ENCODE assay signal across 8 cellular contexts in the genomic region with DNA sequence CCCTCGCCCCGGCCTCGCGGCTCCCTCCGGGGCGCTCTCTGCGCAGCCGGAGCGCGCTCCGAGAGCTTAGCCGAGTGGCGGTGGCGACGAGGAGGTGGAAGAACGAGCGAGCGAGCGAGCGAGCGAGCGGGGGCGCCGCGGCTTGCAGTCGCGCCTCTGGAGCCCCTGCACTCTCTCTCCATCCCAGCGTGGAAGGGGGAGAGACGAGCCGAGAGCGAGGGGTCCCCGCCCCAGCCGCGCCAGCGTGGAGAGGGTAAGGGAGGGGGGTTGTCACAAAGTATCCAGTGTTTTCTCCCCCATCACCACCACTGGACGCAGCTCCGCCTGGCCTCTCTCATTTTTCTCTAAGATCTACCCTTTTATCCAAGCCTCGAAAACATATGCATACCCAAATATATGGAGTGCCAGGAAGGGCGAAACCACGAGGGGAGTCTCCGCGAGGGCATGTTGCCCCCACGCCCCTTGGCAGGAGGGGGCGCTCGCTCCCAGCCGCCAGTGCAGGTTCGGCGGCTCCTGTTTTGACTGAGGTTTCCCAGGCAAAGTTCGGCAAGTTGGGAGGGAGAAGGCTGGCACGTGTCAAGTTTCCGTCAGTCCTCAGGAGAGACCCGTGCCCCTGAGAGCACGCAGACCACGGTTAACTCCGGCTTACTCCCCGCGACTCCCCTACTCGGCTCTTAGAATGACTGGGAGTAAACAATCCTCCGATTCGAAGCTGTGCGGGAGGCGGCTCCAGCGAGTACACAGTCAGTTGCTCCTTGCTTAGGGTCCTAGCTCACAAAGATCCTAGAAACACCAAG. TPM values are rescaled to one million over a fixed set of nuclear protein-coding genes. Genes with fewer than 3 reads are reported as not detected.
A peak's percentile ranks its signal among the peaks of the same experiment; 100 is the strongest.
DNase-seq lines count a peak whose midpoint lies in the region; ATAC-seq, FAIRE-seq and TF ChIP-seq lines count a peak whose summit lies in the region.

No MANE protein-coding gene starts in this region.

- H3K36me3 ChIP-seq in heart left ventricle, result no peaks in the 10 kb centered on the region

- H3K36me3 Mint-ChIP-seq in T-helper 17 cell (ENCODE audit: low read depth), result peaks cover 2% of the 10 kb centered on the region
- H3K36me3 Mint-ChIP-seq in progenitor cell of endocrine pancreas (ENCODE audit: insufficient read depth), result no peaks in the 10 kb centered on the region

- H3K9me3 Mint-ChIP-seq in stimulated activated naive CD8-positive, alpha-beta T cell treated with anti-CD3 and anti-CD28 coated beads, Interleukin-15, amount 100 ng/mL, for 72 hours, result peaks cover 0 to 7% of the 10 kb centered on the region in 2 donors
- H3K9me3 Mint-ChIP-seq in progenitor cell of endocrine pancreas (ENCODE audit: low read depth), result no peaks in the 10 kb centered on the region

- H3K4me1 Mint-ChIP-seq in stimulated activated naive CD8-positive, alpha-beta T cell treated with anti-CD3 and anti-CD28 coated beads, Interleukin-15, amount 100 ng/mL, for 72 hours, result peaks cover 21% of the 10 kb centered on the region
- H3K4me1 Mint-ChIP-seq in T-helper 17 cell (peaks cover 13% of the 10 kb centered on the region), progenitor cell of endocrine pancreas (ENCODE audit: low read depth) (peaks cover 10% of the 10 kb centered on the region)

- peaks cover 62% of the 10 kb centered on the region for H3K27me3 Mint-ChIP-seq in stimulated activated naive CD8-positive, alpha-beta T cell treated with anti-CD3 and anti-CD28 coated beads, Interleukin-15, amount 100 ng/mL, for 72 hours
- peaks cover 59% of the 10 kb centered on the region for H3K27me3 Mint-ChIP-seq in T-helper 17 cell
- peaks cover 53% of the 10 kb centered on the region for H3K27me3 Mint-ChIP-seq in progenitor cell of endocrine pancreas

- WGBS in heart left ventricle, 4 donors, result 1 to 3% (median 2%) methylated on average over 28 to 63 of the region's 63 CpGs

- no peak for FAIRE-seq in H54 (lab: Jason Lieb, UNC)

- H3K27ac Mint-ChIP-seq in stimulated activated naive CD8-positive, alpha-beta T cell treated with anti-CD3 and anti-CD28 coated beads, Interleukin-15, amount 100 ng/mL, for 72 hours, result no peak overlapping the region
- H3K27ac Mint-ChIP-seq in T-helper 17 cell (no peak overlapping the region), progenitor cell of endocrine pancreas (peak overlapping the region; percentile 84)

- H3K27me3 ChIP-seq in heart left ventricle, result peaks cover 0 to 57% (median 14%) of the 10 kb centered on the region in 9 donors

- H3K9me3 ChIP-seq in T-helper 17 cell (ENCODE audit: control insufficient read depth, low read length, poor library complexity, severe bottlenecking) (no peaks in the 10 kb centered on the region), heart left ventricle (no peaks in the 10 kb centered on the region)

- peak overlapping the region; percentile 61 to 62 for H3K4me3 Mint-ChIP-seq in stimulated activated naive CD8-positive, alpha-beta T cell treated with anti-CD3 and anti-CD28 coated beads, Interleukin-15, amount 100 ng/mL, for 72 hours
- peak overlapping the region; percentile 83 for H3K4me3 Mint-ChIP-seq in T-helper 17 cell
- peak overlapping the region; percentile 75 for H3K4me3 Mint-ChIP-seq in progenitor cell of endocrine pancreas (ENCODE audit: low read depth)

- peak; percentile 40 for ATAC-seq in stimulated activated naive CD8-positive, alpha-beta T cell treated with anti-CD3 and anti-CD28 coated beads, Interleukin-15, amount 100 ng/mL, for 72 hours
- ATAC-seq in stimulated activated naive CD8-positive, alpha-beta T cell treated with anti-CD3 and anti-CD28 coated beads, Interleukin-15, Interleukin-2, amounts not matched to agents 100 U/mL and 50 U/mL, for 24 hours, result no peak
- ATAC-seq in T-helper 17 cell (peak; percentile 36), heart left ventricle (peak; percentile 33 to 78 (median 72))

- peaks cover 0 to 28% (median 1%) of the 10 kb centered on the region in 12 donors for H3K4me1 ChIP-seq in heart left ventricle

- H3K27ac ChIP-seq in heart left ventricle, result peak overlapping the region in 7 of 12 donors; percentile 11 to 57 (median 45)

- intact Hi-C loops in heart left ventricle (cut with DNase I), result loop anchor here in 7 of 10 donors (5.0 to 10.0 kb wide), 11 partner anchors 200 to 1120 kb away; a partner anchor contains a TSS

- TF ChIP-seq CTCF in heart left ventricle (IDR thresholded peaks at IDR 0.05), result peak; percentile 37 to 79 (median 64)
- TF ChIP-seq CTCF in progenitor cell of endocrine pancreas (IDR thresholded peaks at IDR 0.05; ENCODE audit: unreplicated experiment), result peak; percentile 84

- no peak for DNase-seq in stimulated activated naive CD8-positive, alpha-beta T cell treated with anti-CD3 and anti-CD28 coated beads, Interleukin-15, amount 100 ng/mL, for 72 hours
- no peak for DNase-seq in stimulated activated naive CD8-positive, alpha-beta T cell treated with anti-CD3 and anti-CD28 coated beads, Interleukin-15, Interleukin-2, amounts not matched to agents 100 U/mL and 50 U/mL, for 24 hours
- DNase-seq in T-helper 17 cell, result no peak
- DNase-seq in heart left ventricle, result peak; percentile 28 to 73 (median 50)
- DNase-seq in progenitor cell of endocrine pancreas (ENCODE audit: low spot score, unreplicated experiment), result peak; percentile 57
- no peak for DNase-seq in SHP77 (lab: John Stamatoyannopoulos, UW)
- no peak for DNase-seq in H54 (ENCODE audit: insufficient read length, low spot score)
- DNase-seq in stimulated activated CD4-positive, alpha-beta T cell treated with anti-CD3 and anti-CD28 coated beads, Interleukin-1b, Interleukin-23, amount 100 ng/mL, for 48 hours, result no peak

- TF ChIP-seq POLR2A in heart left ventricle (IDR thresholded peaks at IDR 0.05) (no peak), H54 (IDR thresholded peaks at IDR 0.05; ENCODE audit: low read depth, low read length) (no peak)

- peak overlapping the region; percentile 26 to 60 (median 53) for H3K4me3 ChIP-seq in heart left ventricle

RNA-seq across cellular contexts. Expression of a gene that starts 0.6 kb away (rescaled TPM):
- total RNA-seq in T-helper 17 cell (10 to 100 TPM in 1 of 2 donors, 1 to 10 TPM in 1; 8.7 to 13.6 TPM), heart left ventricle (10 to 100 TPM in 2 of 9 donors, 1 to 10 TPM in 6, under 1 TPM in 1; 0.31 to 28.8 (median 6.9) TPM), progenitor cell of endocrine pancreas (4.8 and 6.8 TPM in 2 replicates)
- polyA plus RNA-seq in heart left ventricle, result 1 to 10 TPM in 1 of 2 donors, under 1 TPM in 1; 0.26 to 2.2 TPM

Comparison
In these comparisons a context has a peak if more than half of its experiments do, and no peak if none do; other contexts are left out.
1. DNase-seq: peak in heart left ventricle (5 of 5) and progenitor cell of endocrine pancreas (single experiment); none in stimulated activated naive CD8-positive, alpha-beta T cell treated with anti-CD3 and anti-CD28 coated beads, Interleukin-15, amount 100 ng/mL, for 72 hours (0 of 2), stimulated activated naive CD8-positive, alpha-beta T cell treated with anti-CD3 and anti-CD28 coated beads, Interleukin-15, Interleukin-2, amounts not matched to agents 100 U/mL and 50 U/mL, for 24 hours (single experiment), T-helper 17 cell (0 of 3), SHP77 (0 of 2), H54 (single experiment) and stimulated activated CD4-positive, alpha-beta T cell treated with anti-CD3 and anti-CD28 coated beads, Interleukin-1b, Interleukin-23, amount 100 ng/mL, for 48 hours (single experiment).
2. Peak in every context shown above with its lines, with median percentiles within 50 percentile points of each other: H3K4me3 Mint-ChIP-seq.